21 cellular contexts compared by ENCODE assay signal in genomic region chr1:5500541-5500940, GRCh38.
"Had no signal": no experiment of that assay in that cellular context is flagged by ENCODE, and none has a peak within 500 bp of the region (broad histone marks: within the 10 kb centered on the region; RNA-seq: fewer than 3 reads in every experiment).

No MANE protein-coding gene starts in this region.

- H3K27ac ChIP-seq: KMS-11, SJCRH30 had no signal

- H3K36me3 ChIP-seq: SJCRH30 had no signal

- H3K4me2 ChIP-seq: KMS-11 had no signal

- H3K9me3 ChIP-seq: SJCRH30 had no signal

- H3K4me3 ChIP-seq: K562, SJCRH30 had no signal

- DNase-seq: Kasumi-1, MM.1S, NCI-H1092 treated with DMSO at 0.1 percent for 48 hours, NCI-H1436, NCI-H187, NCI-H2029, NCI-H2081 treated with DMSO at 0.1 percent for 48 hours, NCI-H2171, NCI-H226, NCI-H446, NCI-H510A, NCI-H524 treated with DMSO at 0.1 percent for 48 hours, NCI-H69, NCI-H774, PC-3, SJCRH30 had no signal

- H3K4me3 Mint-ChIP-seq: IgD-negative memory B cell had no signal

- H3K27ac Mint-ChIP-seq: IgD-negative memory B cell had no signal

- H3K9ac ChIP-seq: KMS-11 had no signal

- ATAC-seq: K562, Panc1, PC-3, SK-N-SH treated with all-trans-retinoic acid at 6 μM for 48 hours had no signal

- H3K4me1 Mint-ChIP-seq: IgD-negative memory B cell had no signal

- H3K4me1 ChIP-seq: SJCRH30 had no signal
